In genomic region chr19:38538386-38538785, GRCh38 we compare ENCODE assay signal across 1 cellular context.
TF ChIP-seq lines count a peak whose summit lies in the region.

No MANE protein-coding gene starts in this region.

TF ChIP-seq in GM23338, 12 proteins besides CTCF, POLR2A, EP300 and RAD21 (continued from another document):
- TF ChIP-seq REST (IDR thresholded peaks at IDR 0.05; ENCODE audit: unreplicated experiment) (no peak), EZH2phosphoT487 (IDR thresholded peaks at IDR 0.05; ENCODE audit: unreplicated experiment) (no peak), ETS1 (IDR thresholded peaks at IDR 0.05) (no peak), JUNB (IDR thresholded peaks at IDR 0.05; ENCODE audit: unreplicated experiment) (no peak), POLR2AphosphoS5 (IDR thresholded peaks at IDR 0.05; ENCODE audit: low read depth) (no peak)
